1 cellular context compared by ENCODE assay signal in the genomic region with DNA sequence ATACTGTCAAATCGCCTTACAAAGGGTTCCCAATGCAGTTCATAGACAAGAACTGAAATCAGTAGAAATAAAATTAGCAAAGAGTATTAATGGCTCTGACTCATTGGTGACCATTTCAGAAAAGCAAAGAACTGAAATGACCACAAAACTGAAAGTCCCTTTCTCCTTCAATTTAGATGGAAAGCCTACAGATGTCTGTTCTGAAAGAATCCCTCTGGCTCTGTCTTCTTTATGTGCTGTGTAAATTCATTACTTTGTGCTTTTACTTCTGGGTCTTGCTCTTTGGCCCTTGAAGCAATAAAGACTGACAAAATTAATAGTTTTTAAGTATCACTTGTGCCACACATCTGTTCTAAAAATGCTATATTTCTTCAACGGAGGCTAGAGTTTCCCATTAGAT.
TF ChIP-seq lines count a peak whose summit lies in the region.

No MANE protein-coding gene starts in this region.

TF ChIP-seq in SK-N-SH, 30 proteins besides CTCF, POLR2A, EP300 and RAD21 (continued from another document):
- TF ChIP-seq, protein P1, sequence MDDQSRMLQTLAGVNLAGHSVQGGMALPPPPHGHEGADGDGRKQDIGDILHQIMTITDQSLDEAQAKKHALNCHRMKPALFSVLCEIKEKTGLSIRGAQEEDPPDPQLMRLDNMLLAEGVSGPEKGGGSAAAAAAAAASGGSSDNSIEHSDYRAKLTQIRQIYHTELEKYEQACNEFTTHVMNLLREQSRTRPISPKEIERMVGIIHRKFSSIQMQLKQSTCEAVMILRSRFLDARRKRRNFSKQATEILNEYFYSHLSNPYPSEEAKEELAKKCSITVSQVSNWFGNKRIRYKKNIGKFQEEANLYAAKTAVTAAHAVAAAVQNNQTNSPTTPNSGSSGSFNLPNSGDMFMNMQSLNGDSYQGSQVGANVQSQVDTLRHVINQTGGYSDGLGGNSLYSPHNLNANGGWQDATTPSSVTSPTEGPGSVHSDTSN (IDR thresholded peaks at IDR 0.05): peak; percentile 64
- TF ChIP-seq JUND (IDR thresholded peaks at IDR 0.05) (0 out of 2 replicates have a peak, but pooled peaks have one; percentile 28), YY1 (IDR thresholded peaks at IDR 0.05; ENCODE audit: low read depth) (no peak), TCF12 (IDR thresholded peaks at IDR 0.05) (peak; percentile 72)
